In genomic region chr5:132103969-132104391, GRCh38 we compare ENCODE assay signal across 7 cellular contexts.
DNase-seq lines count a peak whose midpoint lies in the region; ATAC-seq and TF ChIP-seq lines count a peak whose summit lies in the region.

No MANE protein-coding gene starts in this region.

- DNase-seq in RWPE2 (ENCODE audit: low spot score) (no peak), NCI-H1436 (lab: John Stamatoyannopoulos, UW) (no peak), OCI-M2 (lab: John Stamatoyannopoulos, UW; ENCODE audit: unreplicated experiment) (no peak), ecto neural progenitor cell (ENCODE audit: low spot score) (no peak)

- H3K27me3 ChIP-seq in RWPE2 (ENCODE audit: insufficient read depth, poor library complexity, severe bottlenecking), result no peaks in the 10 kb centered on the region
- H3K27me3 ChIP-seq in neutrophil, result no peaks in the 10 kb centered on the region

- peak; percentile 28 for ATAC-seq in GM18873 (IDR thresholded peaks at IDR 0.05; ENCODE audit: low FRiP score, unreplicated experiment)
- peak; percentile 12 for ATAC-seq in HG02763 (IDR thresholded peaks at IDR 0.05; ENCODE audit: unreplicated experiment)
- no peak; the same call in 1 of the 3 replicates for ATAC-seq in RWPE2 (ENCODE audit: low read depth)

- no peaks in the 10 kb centered on the region for H3K9me3 ChIP-seq in RWPE2 (ENCODE audit: severe bottlenecking)
- no peaks in the 10 kb centered on the region for H3K9me3 ChIP-seq in neutrophil

- H3K27ac ChIP-seq in RWPE2 (ENCODE audit: poor library complexity, severe bottlenecking) (peak overlapping the region; percentile 84), neutrophil (peak overlapping the region; percentile 78)

- TF ChIP-seq CTCF in RWPE2 (IDR thresholded peaks at IDR 0.05; ENCODE audit: poor library complexity, severe bottlenecking) (no peak), neutrophil (IDR thresholded peaks at IDR 0.05) (peak; percentile 2)

- H3K36me3 ChIP-seq in RWPE2 (ENCODE audit: low read depth) (no peaks in the 10 kb centered on the region), neutrophil (no peaks in the 10 kb centered on the region)

- H3K4me3 ChIP-seq in RWPE2 (ENCODE audit: severe bottlenecking) (no peak overlapping the region), neutrophil (ENCODE audit: low read depth in 1 of 2, low read length in 1 of 2) (no peak overlapping the region)

- H3K4me1 ChIP-seq in RWPE2 (ENCODE audit: insufficient read depth, poor library complexity, severe bottlenecking) (peaks cover 26% of the 10 kb centered on the region), neutrophil (ENCODE audit: control insufficient read depth in 1 of 2, insufficient read depth in 1 of 2, low read depth in 1 of 2, low read length in 1 of 2) (peaks cover 27 to 48% of the 10 kb centered on the region in 2 experiments)
